Comparison of ENCODE assay signal across 10 cellular contexts in genomic region chr11:74019860-74020259, GRCh38. TPM values are rescaled to one million over a fixed set of nuclear protein-coding genes. Genes with fewer than 3 reads are reported as not detected.
A peak's percentile ranks its signal among the peaks of the same experiment; 100 is the strongest.
DNase-seq lines count a peak whose midpoint lies in the region; ATAC-seq and TF ChIP-seq lines count a peak whose summit lies in the region.
"Had no signal": no experiment of that assay in that cellular context is flagged by ENCODE, and none has a peak within 500 bp of the region (broad histone marks: within the 10 kb centered on the region; RNA-seq: fewer than 3 reads in every experiment).

No MANE protein-coding gene starts in this region.

- no peaks in the 10 kb centered on the region for H3K79me2 ChIP-seq in GM23248 (ENCODE audit: insufficient read depth)

- H3K36me3 Mint-ChIP-seq in immature natural killer cell, result peaks cover 24 to 42% (median 30%) of the 10 kb centered on the region in 3 donors
- H3K36me3 Mint-ChIP-seq in Calu3 (ENCODE audit: insufficient read depth, unreplicated experiment), result no peaks in the 10 kb centered on the region

- CTCF ChIA-PET in Calu3 (lab: Charles Lee), result no interaction called here

- H3K9ac ChIP-seq in GM23248, result peak overlapping the region; percentile 62

- in situ Hi-C loops in GM23248 (cut with MboI), result no loop called here

- no peak overlapping the region for H3K4me3 ChIP-seq in GM23248
- no peak overlapping the region for H3K4me3 ChIP-seq in aorta (ENCODE audit: low read length in 2 of 2)
- H3K4me3 ChIP-seq: vagina had no signal

- peak overlapping the region in 1 of 6 donors; percentile 31 for H3K27ac Mint-ChIP-seq in immature natural killer cell
- no peak overlapping the region for H3K27ac Mint-ChIP-seq in Calu3 (ENCODE audit: unreplicated experiment)

- 0 out of 2 replicates have a peak overlapping the region, but pooled peaks have one; percentile 1 for H2AFZ ChIP-seq in GM23248

- H3K4me1 Mint-ChIP-seq in immature natural killer cell (peaks cover 8 to 23% of the 10 kb centered on the region in 2 donors), Calu3 (ENCODE audit: low read depth, unreplicated experiment) (no peaks in the 10 kb centered on the region)

- DNase-seq in GM23248, result peak; percentile 72
- DNase-seq in activated CD8-positive, alpha-beta memory T cell treated with anti-CD3 and anti-CD28 coated beads for 24 hours, result peak; percentile 79
- DNase-seq in immature natural killer cell, result peak; percentile 58 to 63 (median 63)
- peak; percentile 48 for DNase-seq in stimulated activated CD8-positive, alpha-beta memory T cell treated with anti-CD3 and anti-CD28 coated beads, Interleukin-12 subunit alpha, Interleukin-12 subunit beta, amount 100 ng/mL, for 4 hours (ENCODE audit: low read depth)
- DNase-seq in Calu3, result no peak
- no peak for DNase-seq in NCI-H2227 treated with DMSO at 0.1 percent for 48 hours (lab: John Stamatoyannopoulos, UW)
- no peak for DNase-seq in aorta
- DNase-seq: islet precursor cell had no signal

- WGBS in GM23248 (ENCODE audit: low coverage in 1 of 2, low lambda C conversion rate in 2 of 2, missing lambda C conversion rate in 2 of 2), 2 experiments, result 51 to 55% methylated on average over 4 of the region's 4 CpGs
- WGBS in aorta, 2 donors, result 89 to 93% methylated on average over 4 of the region's 4 CpGs

- H3K9me3 ChIP-seq in GM23248 (ENCODE audit: low read depth) (no peaks in the 10 kb centered on the region), aorta (ENCODE audit: control insufficient read depth, low read length) (no peaks in the 10 kb centered on the region)
- H3K9me3 ChIP-seq: vagina had no signal

- H3K4me3 Mint-ChIP-seq in immature natural killer cell (no peak overlapping the region), Calu3 (ENCODE audit: low read depth, unreplicated experiment) (no peak overlapping the region)

- H3K4me1 ChIP-seq in GM23248 (ENCODE audit: insufficient read depth) (peaks cover 34% of the 10 kb centered on the region), aorta (ENCODE audit: control insufficient read depth in 1 of 2, insufficient read depth in 2 of 2, low read length in 2 of 2) (peaks cover 0 to 2% of the 10 kb centered on the region in 2 donors)

- H3K9me3 Mint-ChIP-seq in immature natural killer cell (no peaks in the 10 kb centered on the region), Calu3 (ENCODE audit: low read depth, unreplicated experiment) (no peaks in the 10 kb centered on the region)

- ATAC-seq in HG02938 (IDR thresholded peaks at IDR 0.05; ENCODE audit: unreplicated experiment), result no peak
- no peak for ATAC-seq in aorta (ENCODE audit: low FRiP score)

- H3K36me3 ChIP-seq in GM23248 (ENCODE audit: low read depth) (no peaks in the 10 kb centered on the region), aorta (ENCODE audit: control insufficient read depth in 1 of 2, insufficient read depth in 2 of 2, low read length in 1 of 2) (peaks cover 0 to 3% of the 10 kb centered on the region in 2 donors)
- H3K36me3 ChIP-seq: vagina had no signal

- intact Hi-C loops in Calu3 (cut with micrococcal nuclease; ENCODE audit: unreplicated experiment) (no loop called here), aorta (cut with DNase I) (loop anchor here in 1 of 2 donors (10.0 kb wide), 1 partner anchor 55 kb away; no protein-coding TSS in a partner anchor)

- BruUV-seq in Calu3 (replicated peaks; lab: Mats Ljungman, UMichigan), result no TSS peak

- H3K27ac ChIP-seq in GM23248 (peak overlapping the region; percentile 77), aorta (ENCODE audit: low read depth in 1 of 2, low read length in 2 of 2) (no peak overlapping the region)

- H3K27me3 Mint-ChIP-seq in immature natural killer cell (ENCODE audit: low read depth in 3 of 3), result peaks cover 0 to 2% (median 2%) of the 10 kb centered on the region in 3 donors
- H3K27me3 Mint-ChIP-seq in Calu3 (ENCODE audit: unreplicated experiment), result no peaks in the 10 kb centered on the region

- H3K27me3 ChIP-seq in GM23248 (replicated peaks; ENCODE audit: insufficient read depth) (no peaks in the 10 kb centered on the region), aorta (ENCODE audit: control insufficient read depth in 1 of 2, insufficient read depth in 2 of 2, low read length in 1 of 2) (no peaks in the 10 kb centered on the region)
- H3K27me3 ChIP-seq: vagina had no signal

- TF ChIP-seq CTCF in Calu3 (IDR thresholded peaks at IDR 0.05; ENCODE audit: unreplicated experiment), result no peak

- H3K9me2 ChIP-seq in GM23248 (ENCODE audit: insufficient read depth), result no peaks in the 10 kb centered on the region

- no peaks in the 10 kb centered on the region for H4K20me1 ChIP-seq in GM23248 (ENCODE audit: insufficient read depth)

- H3K4me2 ChIP-seq in GM23248 (ENCODE audit: unreplicated experiment), result peak overlapping the region; percentile 54

- peaks cover 32% of the 10 kb centered on the region for H3F3A ChIP-seq in GM23248 (ENCODE audit: insufficient read depth)

RNA-seq across cellular contexts. Expression of gene UCP3, which starts 11.0 kb away (rescaled TPM):
- total RNA-seq in GM23248 (2014; rRNA removed; shearing (Covaris generic)), result 0.11 TPM in 1 of 2 replicates, not detected in the other
- polyA plus RNA-seq in GM23248 (2016; fragmentation: Nextera tagmentation; extraction: Ambion mirVana) (0.22 TPM in 1 of 2 replicates, not detected in the other), immature natural killer cell (1 to 10 TPM in 1 of 3 donors, under 1 TPM in 2; 0.41 to 1.3 (median 0.52) TPM), aorta (1 to 10 TPM in 1 of 2 donors, under 1 TPM in 1; 0.38 to 2.3 TPM)
- total RNA-seq in Calu3 (2022) (1.9 and 3.4 TPM in 2 replicates), aorta (1 to 10 TPM; 2.6 to 3.1 TPM)

RNA-seq across cellular contexts. Expression of gene UCP2, which starts 37.2 kb away (rescaled TPM):
- total RNA-seq in GM23248 (2014; rRNA removed; shearing (Covaris generic)), result 2.4 TPM in 1 of 2 replicates, not detected in the other
- polyA plus RNA-seq in GM23248 (2016; fragmentation: Nextera tagmentation; extraction: Ambion mirVana) (2.0 and 2.8 TPM in 2 replicates), immature natural killer cell (1,000 to 10,000 TPM; 1,092 to 2,060 (median 1,799) TPM), aorta (10 to 100 TPM in 1 of 2 donors, 1 to 10 TPM in 1; 7.3 to 44.3 TPM)
- total RNA-seq in Calu3 (2022) (14.7 and 16.6 TPM in 2 replicates), aorta (10 to 100 TPM; 27.4 to 45.4 TPM)

Comparison
In these comparisons a context has a peak if more than half of its experiments do, and no peak if none do; other contexts are left out.
1. DNase-seq: peak in GM23248 (single experiment), activated CD8-positive, alpha-beta memory T cell treated with anti-CD3 and anti-CD28 coated beads for 24 hours (single experiment), immature natural killer cell (3 of 3) and stimulated activated CD8-positive, alpha-beta memory T cell treated with anti-CD3 and anti-CD28 coated beads, Interleukin-12 subunit alpha, Interleukin-12 subunit beta, amount 100 ng/mL, for 4 hours (single experiment); none in Calu3 (single experiment), NCI-H2227 treated with DMSO at 0.1 percent for 48 hours (single experiment) and aorta (0 of 2).